ENCODE assay signal across 18 cellular contexts in the genomic region with DNA sequence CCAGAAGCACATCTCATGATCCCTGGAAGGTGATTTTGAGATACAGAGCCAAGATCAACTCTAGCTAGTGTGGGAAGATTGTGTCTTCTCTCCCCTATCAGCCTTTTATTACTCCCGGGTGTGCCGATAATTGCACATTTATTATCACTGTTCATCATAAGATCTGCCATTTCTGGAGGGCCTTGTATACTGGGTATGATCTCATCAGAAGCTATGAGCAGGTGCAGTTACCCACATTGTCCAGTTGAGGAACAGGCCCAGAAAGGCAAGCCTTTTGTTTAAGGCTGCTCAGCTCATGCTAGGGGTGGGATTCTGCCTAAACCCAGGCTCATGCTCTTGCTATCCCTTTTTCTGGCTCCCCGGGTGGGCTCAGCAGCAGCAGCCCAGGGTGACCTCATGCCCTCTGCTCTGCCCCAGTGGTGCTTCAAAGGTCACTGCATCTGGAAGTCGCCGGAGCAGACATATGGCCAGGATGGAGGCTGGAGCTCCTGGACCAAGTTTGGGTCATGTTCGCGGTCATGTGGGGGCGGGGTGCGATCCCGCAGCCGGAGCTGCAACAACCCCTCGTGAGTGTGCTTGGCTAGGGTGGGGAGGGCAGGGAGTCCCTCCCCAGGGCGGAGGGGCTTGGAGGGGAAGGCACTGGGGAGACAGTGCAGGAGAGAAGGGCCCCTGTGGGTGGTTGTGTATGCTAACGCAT. TPM values are rescaled to one million over a fixed set of nuclear protein-coding genes. Genes with fewer than 3 reads are reported as not detected.
DNase-seq lines count a peak whose midpoint lies in the region; ATAC-seq and TF ChIP-seq lines count a peak whose summit lies in the region.
"Had no signal": no experiment of that assay in that cellular context is flagged by ENCODE, and none has a peak within 500 bp of the region (broad histone marks: within the 10 kb centered on the region; RNA-seq: fewer than 3 reads in every experiment).

No MANE protein-coding gene starts in this region.

- H3K36me3 Mint-ChIP-seq in neural crest cell (ENCODE audit: low read depth) (no peaks in the 10 kb centered on the region), CD14-positive monocyte (no peaks in the 10 kb centered on the region)
- H3K36me3 Mint-ChIP-seq: naive B cell had no signal

- H3K9me3 ChIP-seq in Loucy (ENCODE audit: insufficient read depth, low read depth, low read length) = no peaks in the 10 kb centered on the region
- H3K9me3 ChIP-seq: BE2C, suprapubic skin had no signal

- H3K9ac ChIP-seq in Loucy (ENCODE audit: low read depth, low read length, poor library complexity, severe bottlenecking) = no peak overlapping the region

- H3K27me3 ChIP-seq in Loucy (ENCODE audit: insufficient read depth, low read length, poor library complexity, severe bottlenecking) = no peaks in the 10 kb centered on the region
- H3K27me3 ChIP-seq: BE2C had no signal

- H3K4me2 ChIP-seq in Loucy (ENCODE audit: low read depth, low read length, poor library complexity, severe bottlenecking) = no peak overlapping the region

- DNase-seq in GM12864 (ENCODE audit: low read depth) (no peak), choroid plexus epithelial cell (ENCODE audit: low read depth) (no peak), neural crest cell (ENCODE audit: low read depth, low spot score) (no peak), CD14-positive monocyte (ENCODE audit: low spot score) (no peak), COLO668 (lab: John Stamatoyannopoulos, UW; ENCODE audit: unreplicated experiment) (no peak)
- DNase-seq in NK-92 treated with Interleukin-12 subunit alpha and Interleukin-12 subunit beta, amount 100 ng/mL, for 24 hours (lab: John Stamatoyannopoulos, UW) = no peak
- DNase-seq: activated CD4-positive, alpha-beta T cell treated with anti-CD3 and anti-CD28 coated beads for 1 hour; activated CD8-positive, alpha-beta memory T cell treated with anti-CD3 and anti-CD28 coated beads, Interleukin-2, amount 50 U/mL, for 48 hours; BE2C; naive B cell; NCI-H1105; NCI-H2171 had no signal

- ATAC-seq in GM21528 (IDR thresholded peaks at IDR 0.05; ENCODE audit: low FRiP score, unreplicated experiment) = no peak

- H3K4me1 Mint-ChIP-seq in neural crest cell (peaks cover 19% of the 10 kb centered on the region), CD14-positive monocyte (peaks cover 10% of the 10 kb centered on the region)
- H3K4me1 Mint-ChIP-seq: naive B cell had no signal

- no peaks in the 10 kb centered on the region for H3K27me3 Mint-ChIP-seq in neural crest cell (ENCODE audit: low read depth)
- peaks cover 1 to 3% (median 2%) of the 10 kb centered on the region in 3 donors for H3K27me3 Mint-ChIP-seq in CD14-positive monocyte (ENCODE audit: low read depth in 3 of 3)

- H3K27ac Mint-ChIP-seq in neural crest cell (ENCODE audit: unreplicated experiment) (no peak overlapping the region), CD14-positive monocyte (peak overlapping the region in 1 of 7 donors; percentile 16)
- H3K27ac Mint-ChIP-seq: naive B cell had no signal

- H3K4me3 ChIP-seq in GM12864 (ENCODE audit: low read depth, low read length) (no peak overlapping the region), Loucy (ENCODE audit: low read length, poor library complexity, severe bottlenecking) (no peak overlapping the region), choroid plexus epithelial cell (ENCODE audit: low read depth, low read length) (no peak overlapping the region)
- H3K4me3 ChIP-seq: suprapubic skin had no signal

- H3K79me2 ChIP-seq in Loucy (ENCODE audit: insufficient read depth, low read length) = no peaks in the 10 kb centered on the region

- H2AFZ ChIP-seq in Loucy (ENCODE audit: low read length) = no peak overlapping the region

- H3F3A ChIP-seq in Loucy (ENCODE audit: low read depth) = no peaks in the 10 kb centered on the region

- H4K20me1 ChIP-seq in Loucy (ENCODE audit: insufficient read depth, low read length, poor library complexity, severe bottlenecking) = no peaks in the 10 kb centered on the region

- no peak overlapping the region for H3K4me3 Mint-ChIP-seq in neural crest cell
- H3K4me3 Mint-ChIP-seq in CD14-positive monocyte = no peak overlapping the region
- H3K4me3 Mint-ChIP-seq: IgD-negative memory B cell, naive B cell had no signal

- no peaks in the 10 kb centered on the region for H3K9me2 ChIP-seq in Loucy (replicated peaks; ENCODE audit: low read depth, low read length)

- H3K4me1 ChIP-seq in Loucy (ENCODE audit: insufficient read depth, low read length, poor library complexity, severe bottlenecking) = no peaks in the 10 kb centered on the region
- H3K4me1 ChIP-seq: BE2C had no signal

- intact Hi-C loops in CD14-positive monocyte (cut with micrococcal nuclease) = no loop called here

- no peaks in the 10 kb centered on the region for H3K9me3 Mint-ChIP-seq in neural crest cell
- no peaks in the 10 kb centered on the region for H3K9me3 Mint-ChIP-seq in CD14-positive monocyte
- H3K9me3 Mint-ChIP-seq: IgD-negative memory B cell, naive B cell had no signal

- H3K36me3 ChIP-seq in Loucy (ENCODE audit: insufficient read depth, low read length) = no peaks in the 10 kb centered on the region
- H3K36me3 ChIP-seq: BE2C, suprapubic skin had no signal

- peak; percentile 25 for TF ChIP-seq CTCF in GM12864 (IDR thresholded peaks at IDR 0.05; ENCODE audit: low read depth, low read length, missing control alignments)
- peak; percentile 35; the same call in 1 of the 2 replicates for TF ChIP-seq CTCF in Loucy (conservative IDR thresholded peaks at IDR 0.05; ENCODE audit: low read length)
- peak; percentile 16 for TF ChIP-seq CTCF in choroid plexus epithelial cell (conservative IDR thresholded peaks at IDR 0.05; ENCODE audit: low read depth, low read length)
- peak; percentile 24 for TF ChIP-seq CTCF in neural crest cell (conservative IDR thresholded peaks at IDR 0.05)
- TF ChIP-seq CTCF in CD14-positive monocyte (IDR thresholded peaks at IDR 0.05) = no peak

RNA-seq across cellular contexts. Expression of a gene that starts 46.6 kb away (rescaled TPM):
- total RNA-seq in neural crest cell = not detected in 2 replicates
- polyA plus RNA-seq in CD14-positive monocyte = not detected
- total RNA-seq: lower leg skin; T-helper 2 cell treated with Interferon-gamma antibody and Interleukin-4, amounts not matched to agents 100 ng/mL and 5 ng/mL, for 36 hours had no signal
- polyA plus RNA-seq: IgD-negative memory B cell had no signal
